Comparison of ENCODE assay signal across 1 cellular context in the genomic region with DNA sequence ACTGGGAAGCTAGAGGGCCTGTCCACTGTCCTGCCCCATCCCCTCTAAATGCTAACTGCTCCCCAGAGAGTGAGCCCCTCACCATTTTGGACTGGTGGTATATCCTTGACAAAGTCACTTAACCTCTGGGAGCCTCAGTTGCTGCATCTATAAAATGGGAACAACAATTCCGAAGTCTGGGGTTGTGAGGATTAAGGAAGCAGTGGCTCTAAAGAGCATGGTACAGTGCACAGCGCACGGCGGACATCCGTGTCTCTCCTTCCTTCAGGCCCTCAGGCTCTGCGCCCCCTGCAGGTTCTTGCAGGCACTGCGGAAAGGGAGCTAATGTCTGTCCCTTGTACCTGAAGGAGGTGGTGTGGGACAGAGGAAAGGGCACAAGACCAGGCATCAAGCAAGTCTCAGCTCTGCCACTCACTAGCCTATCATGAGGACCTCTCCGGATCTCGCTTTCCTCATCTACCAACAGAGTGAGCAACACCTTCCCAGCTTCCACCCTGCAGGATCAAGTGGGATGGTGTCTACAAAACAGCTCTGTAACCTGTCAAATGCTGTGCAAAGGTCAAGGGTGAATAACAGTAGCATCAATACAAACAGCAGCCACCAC.
TF ChIP-seq lines count a peak whose summit lies in the region.

No MANE protein-coding gene starts in this region.

TF ChIP-seq in K562, 482 proteins besides CTCF, POLR2A, EP300 and RAD21 (continued from another document and continues in another):
- TF ChIP-seq, protein P1, sequence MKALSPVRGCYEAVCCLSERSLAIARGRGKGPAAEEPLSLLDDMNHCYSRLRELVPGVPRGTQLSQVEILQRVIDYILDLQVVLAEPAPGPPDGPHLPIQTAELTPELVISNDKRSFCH (CRISPR knock-in tag; IDR thresholded peaks at IDR 0.05), result no peak
- TF ChIP-seq, protein P1 (tag; IDR thresholded peaks at IDR 0.05), result peak; percentile 8; the same call in 1 of the 2 replicates
- TF ChIP-seq NCOA4 (IDR thresholded peaks at IDR 0.05; ENCODE audit: partially characterized antibody) (peak; percentile 61), ZNF551 (CRISPR knock-in tag; IDR thresholded peaks at IDR 0.05) (no peak), TOE1 (IDR thresholded peaks at IDR 0.05; ENCODE audit: borderline replicate concordance) (peak; percentile 40; the same call in 1 of the 2 replicates), TOE1 (CRISPR knock-in tag; IDR thresholded peaks at IDR 0.05; ENCODE audit: borderline replicate concordance, low read depth) (0 out of 2 replicates have a peak, but pooled peaks have one; percentile 64), ZNF263 (CRISPR knock-in tag; IDR thresholded peaks at IDR 0.05; ENCODE audit: borderline replicate concordance) (peak; percentile 55; the same call in 1 of the 2 replicates), ZEB2 (IDR thresholded peaks at IDR 0.05) (peak; percentile 27; the same call in 1 of the 2 replicates), NCOA6 (IDR thresholded peaks at IDR 0.05) (no peak), MAFF (IDR thresholded peaks at IDR 0.05; ENCODE audit: low read length) (no peak), NRF1 (conservative IDR thresholded peaks at IDR 0.05 in 1 of 2, IDR thresholded peaks at IDR 0.05 in 1 of 2) (no peak; a peak in 1 of 4 replicates), SRF (CRISPR knock-in tag; IDR thresholded peaks at IDR 0.05) (peak; percentile 21 to 52; a peak in 1 of 4 replicates), ZNF347 (CRISPR knock-in tag; IDR thresholded peaks at IDR 0.05; ENCODE audit: low read depth) (0 out of 2 replicates have a peak, but pooled peaks have one; percentile 10), NR1H2 (CRISPR knock-in tag; IDR thresholded peaks at IDR 0.05) (no peak), MTA1 (IDR thresholded peaks at IDR 0.05; ENCODE audit: borderline replicate concordance) (peak; percentile 60), ZNF232 (CRISPR knock-in tag; IDR thresholded peaks at IDR 0.05) (peak; percentile 12; the same call in 1 of the 2 replicates), NR2C2 (CRISPR knock-in tag; IDR thresholded peaks at IDR 0.05) (peak; percentile 70; the same call in 1 of the 2 replicates), NR2C2 (tag; IDR thresholded peaks at IDR 0.05) (peak; percentile 77), ZNF561 (CRISPR knock-in tag; conservative IDR thresholded peaks at IDR 0.05) (no peak), RBM25 (IDR thresholded peaks at IDR 0.05; ENCODE audit: low read depth, low read length, severe bottlenecking) (peak; percentile 88), FOXA3 (CRISPR knock-in tag; conservative IDR thresholded peaks at IDR 0.05 in 1 of 2, IDR thresholded peaks at IDR 0.05 in 1 of 2) (peak in 1 of 2 experiments; percentile 47; a peak in 1 of 4 replicates), NR2C1 (IDR thresholded peaks at IDR 0.05) (peak; percentile 55; the same call in 1 of the 2 replicates), NR2C1 (tag; IDR thresholded peaks at IDR 0.05) (peak; percentile 8; the same call in 1 of the 2 replicates), ETV1 (tag; conservative IDR thresholded peaks at IDR 0.05; ENCODE audit: low read depth) (peak; percentile 68), FOXK1 (CRISPR knock-in tag; IDR thresholded peaks at IDR 0.05; ENCODE audit: borderline replicate concordance) (0 out of 2 replicates have a peak, but pooled peaks have one; percentile 33), SMARCA5 (IDR thresholded peaks at IDR 0.05) (peak; percentile 98), MYC (IDR thresholded peaks at IDR 0.05; ENCODE audit: low read depth, low read length) (peak; percentile 72), MYC (CRISPR knock-in tag; IDR thresholded peaks at IDR 0.05; ENCODE audit: borderline replicate concordance, low read depth) (no peak), CHD4 (IDR thresholded peaks at IDR 0.05; ENCODE audit: insufficient read depth, insufficient replicate concordance, low read depth, low read length, poor library complexity, severe bottlenecking) (peak; percentile 71), SMC3 (conservative IDR thresholded peaks at IDR 0.05; ENCODE audit: insufficient read depth, low read depth, low read length) (peak; percentile 70), ARNT (IDR thresholded peaks at IDR 0.05) (peak in 1 of 2 experiments; percentile 56; a peak in 1 of 4 replicates), ZNF24 (IDR thresholded peaks at IDR 0.05) (no peak; the same call in 1 of the 2 replicates), YY1 (IDR thresholded peaks at IDR 0.05; ENCODE audit: borderline replicate concordance in 1 of 3, control insufficient read depth in 1 of 3, extremely low read depth in 1 of 3, insufficient read depth in 3 of 3, insufficient read length in 1 of 3, insufficient replicate concordance in 2 of 3, low read depth in 1 of 3, low read length in 2 of 3) (peak in 1 of 3 experiments; percentile 66), ZNF431 (CRISPR knock-in tag; IDR thresholded peaks at IDR 0.05) (0 out of 2 replicates have a peak, but pooled peaks have one; percentile 19), JUN (IDR thresholded peaks at IDR 0.05; ENCODE audit: borderline replicate concordance, low read depth, low read length) (no peak), JUN (CRISPR knock-in tag; IDR thresholded peaks at IDR 0.05; ENCODE audit: borderline replicate concordance) (peak; percentile 77; the same call in 1 of the 2 replicates), ATF1 (CRISPR knock-in tag; IDR thresholded peaks at IDR 0.05) (no peak), ATF1 (tag; IDR thresholded peaks at IDR 0.05) (peak; percentile 42; the same call in 1 of the 2 replicates), GTF2E2 (tag; IDR thresholded peaks at IDR 0.05) (no peak), HDAC2 (IDR thresholded peaks at IDR 0.05) (peak; percentile 85; the same call in 1 of the 2 replicates), FOXK2 (conservative IDR thresholded peaks at IDR 0.05 in 1 of 2, IDR thresholded peaks at IDR 0.05 in 1 of 2; ENCODE audit: low read depth in 2 of 2) (0 out of 4 replicates have a peak, but pooled peaks of 1 of the 2 experiments have one; percentile 40), ADNP (tag; IDR thresholded peaks at IDR 0.05) (peak; percentile 95), HDAC1 (IDR thresholded peaks at IDR 0.05) (peak in 1 of 2 experiments; percentile 17; a peak in 1 of 4 replicates), SP1 (CRISPR knock-in tag; IDR thresholded peaks at IDR 0.05) (peak; percentile 64; the same call in 1 of the 2 replicates)
- TF ChIP-seq, protein P2, sequence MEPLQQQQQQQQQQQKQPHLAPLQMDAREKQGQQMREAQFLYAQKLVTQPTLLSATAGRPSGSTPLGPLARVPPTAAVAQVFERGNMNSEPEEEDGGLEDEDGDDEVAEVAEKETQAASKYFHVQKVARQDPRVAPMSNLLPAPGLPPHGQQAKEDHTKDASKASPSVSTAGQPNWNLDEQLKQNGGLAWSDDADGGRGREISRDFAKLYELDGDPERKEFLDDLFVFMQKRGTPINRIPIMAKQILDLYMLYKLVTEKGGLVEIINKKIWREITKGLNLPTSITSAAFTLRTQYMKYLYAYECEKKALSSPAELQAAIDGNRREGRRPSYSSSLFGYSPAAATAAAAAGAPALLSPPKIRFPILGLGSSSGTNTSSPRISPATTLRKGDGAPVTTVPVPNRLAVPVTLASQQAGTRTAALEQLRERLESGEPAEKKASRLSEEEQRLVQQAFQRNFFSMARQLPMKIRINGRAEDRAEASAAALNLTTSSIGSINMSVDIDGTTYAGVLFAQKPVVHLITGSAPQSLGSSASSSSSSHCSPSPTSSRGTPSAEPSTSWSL (CRISPR knock-in tag; IDR thresholded peaks at IDR 0.05; ENCODE audit: borderline replicate concordance), result peak; percentile 39; the same call in 1 of the 2 replicates
- TF ChIP-seq, protein P3, sequence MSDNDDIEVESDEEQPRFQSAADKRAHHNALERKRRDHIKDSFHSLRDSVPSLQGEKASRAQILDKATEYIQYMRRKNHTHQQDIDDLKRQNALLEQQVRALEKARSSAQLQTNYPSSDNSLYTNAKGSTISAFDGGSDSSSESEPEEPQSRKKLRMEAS (CRISPR knock-in tag; IDR thresholded peaks at IDR 0.05), result peak; percentile 73
- TF ChIP-seq, protein P4, sequence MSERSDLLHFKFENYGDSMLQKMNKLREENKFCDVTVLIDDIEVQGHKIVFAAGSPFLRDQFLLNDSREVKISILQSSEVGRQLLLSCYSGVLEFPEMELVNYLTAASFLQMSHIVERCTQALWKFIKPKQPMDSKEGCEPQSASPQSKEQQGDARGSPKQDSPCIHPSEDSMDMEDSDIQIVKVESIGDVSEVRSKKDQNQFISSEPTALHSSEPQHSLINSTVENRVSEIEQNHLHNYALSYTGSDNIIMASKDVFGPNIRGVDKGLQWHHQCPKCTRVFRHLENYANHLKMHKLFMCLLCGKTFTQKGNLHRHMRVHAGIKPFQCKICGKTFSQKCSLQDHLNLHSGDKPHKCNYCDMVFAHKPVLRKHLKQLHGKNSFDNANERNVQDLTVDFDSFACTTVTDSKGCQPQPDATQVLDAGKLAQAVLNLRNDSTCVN (CRISPR knock-in tag; IDR thresholded peaks at IDR 0.05), result 0 out of 2 replicates have a peak, but pooled peaks have one; percentile 30
- TF ChIP-seq, protein P5, sequence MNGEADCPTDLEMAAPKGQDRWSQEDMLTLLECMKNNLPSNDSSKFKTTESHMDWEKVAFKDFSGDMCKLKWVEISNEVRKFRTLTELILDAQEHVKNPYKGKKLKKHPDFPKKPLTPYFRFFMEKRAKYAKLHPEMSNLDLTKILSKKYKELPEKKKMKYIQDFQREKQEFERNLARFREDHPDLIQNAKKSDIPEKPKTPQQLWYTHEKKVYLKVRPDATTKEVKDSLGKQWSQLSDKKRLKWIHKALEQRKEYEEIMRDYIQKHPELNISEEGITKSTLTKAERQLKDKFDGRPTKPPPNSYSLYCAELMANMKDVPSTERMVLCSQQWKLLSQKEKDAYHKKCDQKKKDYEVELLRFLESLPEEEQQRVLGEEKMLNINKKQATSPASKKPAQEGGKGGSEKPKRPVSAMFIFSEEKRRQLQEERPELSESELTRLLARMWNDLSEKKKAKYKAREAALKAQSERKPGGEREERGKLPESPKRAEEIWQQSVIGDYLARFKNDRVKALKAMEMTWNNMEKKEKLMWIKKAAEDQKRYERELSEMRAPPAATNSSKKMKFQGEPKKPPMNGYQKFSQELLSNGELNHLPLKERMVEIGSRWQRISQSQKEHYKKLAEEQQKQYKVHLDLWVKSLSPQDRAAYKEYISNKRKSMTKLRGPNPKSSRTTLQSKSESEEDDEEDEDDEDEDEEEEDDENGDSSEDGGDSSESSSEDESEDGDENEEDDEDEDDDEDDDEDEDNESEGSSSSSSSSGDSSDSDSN (IDR thresholded peaks at IDR 0.05; ENCODE audit: borderline replicate concordance in 1 of 2, low read depth in 2 of 2, low read length in 2 of 2), result 0 out of 4 replicates have a peak, but pooled peaks of 1 of the 2 experiments have one; percentile 18
- TF ChIP-seq, protein P6, sequence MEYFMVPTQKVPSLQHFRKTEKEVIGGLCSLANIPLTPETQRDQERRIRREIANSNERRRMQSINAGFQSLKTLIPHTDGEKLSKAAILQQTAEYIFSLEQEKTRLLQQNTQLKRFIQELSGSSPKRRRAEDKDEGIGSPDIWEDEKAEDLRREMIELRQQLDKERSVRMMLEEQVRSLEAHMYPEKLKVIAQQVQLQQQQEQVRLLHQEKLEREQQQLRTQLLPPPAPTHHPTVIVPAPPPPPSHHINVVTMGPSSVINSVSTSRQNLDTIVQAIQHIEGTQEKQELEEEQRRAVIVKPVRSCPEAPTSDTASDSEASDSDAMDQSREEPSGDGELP (CRISPR knock-in tag; IDR thresholded peaks at IDR 0.05; ENCODE audit: borderline replicate concordance), result peak; percentile 35; the same call in 1 of the 2 replicates
